In genomic region chr4:101135371-101136010, GRCh38 we compare ENCODE assay signal across 12 cellular contexts.
DNase-seq lines count a peak whose midpoint lies in the region; ATAC-seq and TF ChIP-seq lines count a peak whose summit lies in the region.
"Had no signal": no experiment of that assay in that cellular context is flagged by ENCODE, and none has a peak within 500 bp of the region (broad histone marks: within the 10 kb centered on the region; RNA-seq: fewer than 3 reads in every experiment).

No MANE protein-coding gene starts in this region.

- TF ChIP-seq POLR2A in adrenal gland (IDR thresholded peaks at IDR 0.05), result no peak

- H3K27me3 ChIP-seq in adrenal gland, result no peaks in the 10 kb centered on the region

- H3K27ac ChIP-seq in adrenal gland, result no peak overlapping the region

- ATAC-seq in GM18498 (IDR thresholded peaks at IDR 0.05; ENCODE audit: unreplicated experiment) (peak; percentile 83), GM21447 (IDR thresholded peaks at IDR 0.05; ENCODE audit: unreplicated experiment) (peak; percentile 72), HG03565 (IDR thresholded peaks at IDR 0.05; ENCODE audit: unreplicated experiment) (peak; percentile 45)

- H3K27ac Mint-ChIP-seq in immature natural killer cell, result peak overlapping the region; percentile 15 to 70 (median 60)

- H3K4me1 Mint-ChIP-seq in immature natural killer cell, result peaks cover 73 to 90% of the 10 kb centered on the region in 2 donors

- H3K9me3 ChIP-seq in adrenal gland (replicated peaks in 1 of 3), result no peaks in the 10 kb centered on the region

- peak overlapping the region in 1 of 4 donors; percentile 39 for H3K4me3 ChIP-seq in adrenal gland

- DNase-seq in immature natural killer cell (peak in 1 of 3 donors; percentile 9), GF-D8 (lab: John Stamatoyannopoulos, UW) (no peak), ureter (ENCODE audit: low spot score) (no peak), adrenal gland (no peak)
- DNase-seq in stimulated activated CD4-positive, alpha-beta T cell treated with anti-CD3 and anti-CD28 coated beads, Interleukin-2, amount 100 ng/mL, for 24 hours, result no peak
- DNase-seq: central memory CD4-positive, alpha-beta T cell; hypothalamus; NCI-H524 treated with DMSO at 0.1 percent for 48 hours; nucleus accumbens had no signal

- no peaks in the 10 kb centered on the region for H3K36me3 ChIP-seq in adrenal gland (replicated peaks in 1 of 2)

- no peaks in the 10 kb centered on the region for H3K36me3 Mint-ChIP-seq in immature natural killer cell

- peak overlapping the region; percentile 48 to 78 (median 74) for H3K4me3 Mint-ChIP-seq in immature natural killer cell

- peaks cover 0 to 2% (median 2%) of the 10 kb centered on the region in 3 donors for H3K27me3 Mint-ChIP-seq in immature natural killer cell (ENCODE audit: low read depth in 3 of 3)

- peaks cover 0 to 2% (median 0%) of the 10 kb centered on the region in 6 donors for H3K9me3 Mint-ChIP-seq in immature natural killer cell

- intact Hi-C loops in adrenal gland (cut with DNase I), result no loop called here

- 61 to 72% (median 64%) methylated on average over 3 of the region's 3 CpGs for WGBS in adrenal gland, 4 donors

- peaks cover 0 to 18% of the 10 kb centered on the region in 2 donors for H3K4me1 ChIP-seq in adrenal gland (replicated peaks in 1 of 2)

- TF ChIP-seq CTCF in adrenal gland (IDR thresholded peaks at IDR 0.05), result no peak
